ENCODE assay signal across 8 cellular contexts in genomic region chr7:117322741-117323584, GRCh38. TPM values are rescaled to one million over a fixed set of nuclear protein-coding genes. Genes with fewer than 3 reads are reported as not detected.
A peak's percentile ranks its signal among the peaks of the same experiment; 100 is the strongest.
DNase-seq lines count a peak whose midpoint lies in the region; ATAC-seq lines count a peak whose summit lies in the region.

Gene WNT2, minus strand, starts transcription at chr7:117323058. Its CDS starts 69 bp downstream, at chr7:117322989.

- peak within 1 kb of the TSS; percentile 80 for H2AFZ ChIP-seq in neuron (ENCODE audit: low read depth, low read length)

- peak within 1 kb of the TSS; percentile 64 for H3K9ac ChIP-seq in NT2/D1 (ENCODE audit: insufficient read length, low read depth)

- H3K4me1 ChIP-seq in NT2/D1 (ENCODE audit: insufficient read depth, insufficient read length) (no peaks in the 10 kb centered on the region), neuron (ENCODE audit: insufficient read depth, low read length) (peaks cover 22% of the 10 kb centered on the region)

- POLR2A ChIA-PET in activated CD4-positive, alpha-beta memory T cell treated with anti-CD3 and anti-CD28 coated beads for 36 hours (lab: Charles Lee) = no interaction called here

- intact Hi-C loops in activated CD4-positive, alpha-beta memory T cell treated with anti-CD3 and anti-CD28 coated beads for 36 hours (cut with micrococcal nuclease) = no loop called here

- H3K9me3 ChIP-seq in NT2/D1 (ENCODE audit: insufficient read depth, low read length) (no peaks in the 10 kb centered on the region; the same call in 1 of the 2 replicates), neuron (ENCODE audit: low read length) (no peaks in the 10 kb centered on the region)

- no peak for ATAC-seq in GM19324 (IDR thresholded peaks at IDR 0.05; ENCODE audit: low FRiP score, unreplicated experiment)

- peak within 1 kb of the TSS; percentile 47 for H3K4me3 ChIP-seq in NT2/D1 (ENCODE audit: insufficient read length, low read depth)
- peak within 1 kb of the TSS; percentile 41 for H3K4me3 ChIP-seq in neuron (ENCODE audit: low read length)

- H3K36me3 ChIP-seq in NT2/D1 (ENCODE audit: insufficient read depth, insufficient read length, low read length) (no peaks in the 10 kb centered on the region), neuron (ENCODE audit: insufficient read depth, low read length) (no peaks in the 10 kb centered on the region)

- CTCF ChIA-PET in activated CD4-positive, alpha-beta memory T cell treated with anti-CD3 and anti-CD28 coated beads for 36 hours (lab: Charles Lee) = no interaction called here

- H3K36me3 Mint-ChIP-seq in activated CD4-positive, alpha-beta memory T cell treated with anti-CD3 and anti-CD28 coated beads for 36 hours = no peaks in the 10 kb centered on the region

- peaks cover 1% of the 10 kb centered on the region for H3K4me1 Mint-ChIP-seq in activated CD4-positive, alpha-beta memory T cell treated with anti-CD3 and anti-CD28 coated beads for 36 hours (ENCODE audit: low read depth)

- H3K27me3 ChIP-seq in NT2/D1 (ENCODE audit: insufficient read depth, insufficient read length) (peaks cover 69% of the 10 kb centered on the region), neuron (ENCODE audit: insufficient read depth, low read length) (peaks cover 76% of the 10 kb centered on the region)

- H3K27ac Mint-ChIP-seq in activated CD4-positive, alpha-beta memory T cell treated with anti-CD3 and anti-CD28 coated beads for 36 hours = no peak within 1 kb of the TSS

- H3K4me3 Mint-ChIP-seq in activated CD4-positive, alpha-beta memory T cell treated with anti-CD3 and anti-CD28 coated beads for 36 hours = no peak within 1 kb of the TSS

- DNase-seq in COLO668 (lab: John Stamatoyannopoulos, UW; ENCODE audit: unreplicated experiment) (peak; percentile 54), NT2/D1 (ENCODE audit: low read depth, low spot score) (no peak), fibroblast of gingiva (ENCODE audit: low read depth) (peak; percentile 45), SW 1271 (lab: John Stamatoyannopoulos, UW) (no peak)
- no peak for DNase-seq in activated CD4-positive, alpha-beta memory T cell treated with anti-CD3 and anti-CD28 coated beads for 36 hours
- DNase-seq in activated CD4-positive, alpha-beta T cell treated with anti-CD3 and anti-CD28 coated beads, Interleukin-2, amount 50 U/mL, for 48 hours = no peak

- peaks cover 46% of the 10 kb centered on the region for H3K27me3 Mint-ChIP-seq in activated CD4-positive, alpha-beta memory T cell treated with anti-CD3 and anti-CD28 coated beads for 36 hours

- H3K9me3 Mint-ChIP-seq in activated CD4-positive, alpha-beta memory T cell treated with anti-CD3 and anti-CD28 coated beads for 36 hours = no peaks in the 10 kb centered on the region

RNA-seq across cellular contexts. Expression of gene WNT2, which starts in this region (rescaled TPM):
- total RNA-seq in activated CD4-positive, alpha-beta memory T cell treated with anti-CD3 and anti-CD28 coated beads for 36 hours = not detected

Comparison
In these comparisons a context has a peak if more than half of its experiments do, and no peak if none do; other contexts are left out.
1. DNase-seq: peak in COLO668 (single experiment) and fibroblast of gingiva (single experiment); none in NT2/D1 (single experiment), SW 1271 (0 of 2), activated CD4-positive, alpha-beta memory T cell treated with anti-CD3 and anti-CD28 coated beads for 36 hours (single experiment) and activated CD4-positive, alpha-beta T cell treated with anti-CD3 and anti-CD28 coated beads, Interleukin-2, amount 50 U/mL, for 48 hours (0 of 2).